Comparison of ENCODE assay signal across 25 cellular contexts in genomic region chr12:49728446-49728845, GRCh38. TPM values are rescaled to one million over a fixed set of nuclear protein-coding genes. Genes with fewer than 3 reads are reported as not detected.
DNase-seq lines count a peak whose midpoint lies in the region; ATAC-seq, FAIRE-seq and TF ChIP-seq lines count a peak whose summit lies in the region.
"Had no signal": no experiment of that assay in that cellular context is flagged by ENCODE, and none has a peak within 500 bp of the region (broad histone marks: within the 10 kb centered on the region; RNA-seq: fewer than 3 reads in every experiment).

No MANE protein-coding gene starts in this region.

- H3K79me2 ChIP-seq in K562 (ENCODE audit: control insufficient read depth, insufficient read depth, low read length) = no peaks in the 10 kb centered on the region

- H3K4me1 ChIP-seq in A549 (no peaks in the 10 kb centered on the region; the same call in 2 of the 3 replicates), IMR-90 (ENCODE audit: control insufficient read depth, insufficient read depth, low read length) (no peaks in the 10 kb centered on the region), K562 (replicated peaks in 1 of 2; ENCODE audit: control insufficient read depth in 2 of 2, insufficient read depth in 2 of 2, low read length in 2 of 2) (peaks cover 0 to 20% of the 10 kb centered on the region in 2 experiments; a peak in 3 of 5 replicates)
- H3K4me1 ChIP-seq: Caco-2 had no signal

- H3K9me1 ChIP-seq in IMR-90 (ENCODE audit: insufficient read depth, low read length) = no peaks in the 10 kb centered on the region
- no peaks in the 10 kb centered on the region for H3K9me1 ChIP-seq in K562 (ENCODE audit: control insufficient read depth, insufficient read depth, low read length)

- no peak overlapping the region for H3K14ac ChIP-seq in IMR-90 (replicated peaks; ENCODE audit: low read depth, low read length)

- CTCF ChIA-PET in A549 (lab: Yijun Ruan, JAX) = interaction anchor here (2.2 kb wide), 1 partner anchor 13 kb away, joined by 9 read pairs; the partner anchor contains the start of gene TMBIM6
- CTCF ChIA-PET in IMR-90 (lab: Yijun Ruan, JAX) = no interaction called here
- CTCF ChIA-PET in K562 (lab: Yijun Ruan, JAX; ENCODE audit: low intra/inter-chr PET ratio) = no interaction called here
- CTCF ChIA-PET in Calu3 (lab: Charles Lee) = no interaction called here

- H3K27ac Mint-ChIP-seq in Calu3 (ENCODE audit: unreplicated experiment) = no peak overlapping the region
- H3K27ac Mint-ChIP-seq: B cell; CD4-positive, alpha-beta T cell; CD8-positive, alpha-beta T cell had no signal

- no peak overlapping the region for H3K9ac ChIP-seq in IMR-90 (ENCODE audit: low read depth, low read length)
- no peak overlapping the region for H3K9ac ChIP-seq in K562 (ENCODE audit: insufficient read depth in 1 of 2, low read depth in 2 of 2, low read length in 2 of 2)
- H3K9ac ChIP-seq: BLaER1 treated with 17β-estradiol and CSF1 and Interleukin-3, amounts not matched to agents 10 nM and 100 nM had no signal

- H2AK9ac ChIP-seq in IMR-90 (replicated peaks; ENCODE audit: low read depth, low read length, poor library complexity) = no peak overlapping the region

- H3K27me3 Mint-ChIP-seq in Calu3 (ENCODE audit: unreplicated experiment) = peaks cover 9% of the 10 kb centered on the region

- no peaks in the 10 kb centered on the region for H3K9me3 Mint-ChIP-seq in Calu3 (ENCODE audit: low read depth, unreplicated experiment)
- H3K9me3 Mint-ChIP-seq: CD4-positive, alpha-beta T cell; CD8-positive, alpha-beta T cell had no signal

- no peak for TF ChIP-seq CTCF in A549 (IDR thresholded peaks at IDR 0.05)
- no peak for TF ChIP-seq CTCF in IMR-90 (conservative IDR thresholded peaks at IDR 0.05; ENCODE audit: low read depth, low read length)
- TF ChIP-seq CTCF in K562 (IDR thresholded peaks at IDR 0.05 in 2 of 3, conservative IDR thresholded peaks at IDR 0.05 in 1 of 3; ENCODE audit: insufficient read depth in 2 of 3, low read depth in 1 of 3, low read length in 3 of 3) = no peak
- TF ChIP-seq CTCF in Calu3 (IDR thresholded peaks at IDR 0.05; ENCODE audit: unreplicated experiment) = no peak

- FAIRE-seq in A549 (lab: Jason Lieb, UNC) = no peak
- no peak for FAIRE-seq in K562 (lab: Jason Lieb, UNC)
- FAIRE-seq: A204.1, G401.6, GM12891, GM19239 had no signal

- H3K4me3 ChIP-seq in A549 = no peak overlapping the region
- H3K4me3 ChIP-seq in IMR-90 (ENCODE audit: insufficient read depth, low read depth, low read length) = no peak overlapping the region
- H3K4me3 ChIP-seq in K562 = no peak overlapping the region
- H3K4me3 ChIP-seq: BLaER1 treated with 17β-estradiol and CSF1 and Interleukin-3, amounts not matched to agents 10 nM and 100 nM had no signal

- no peak overlapping the region for H2BK120ac ChIP-seq in IMR-90 (ENCODE audit: low read depth, low read length)

- no peak for TF ChIP-seq RAD21 in A549 (conservative IDR thresholded peaks at IDR 0.05 in 1 of 2, IDR thresholded peaks at IDR 0.05 in 1 of 2)
- TF ChIP-seq RAD21 in IMR-90 (IDR thresholded peaks at IDR 0.05; ENCODE audit: low read length) = no peak
- no peak for TF ChIP-seq RAD21 in K562 (CRISPR knock-in tag; conservative IDR thresholded peaks at IDR 0.05 in 1 of 2, IDR thresholded peaks at IDR 0.05 in 1 of 2)

- no peak overlapping the region for H4K91ac ChIP-seq in IMR-90 (ENCODE audit: insufficient read depth, low read depth, low read length)

- no peaks in the 10 kb centered on the region for H4K20me1 ChIP-seq in IMR-90 (ENCODE audit: insufficient read depth, low read length)
- no peaks in the 10 kb centered on the region for H4K20me1 ChIP-seq in K562 (replicated peaks; ENCODE audit: control insufficient read depth, insufficient read depth, low read length)
- H4K20me1 ChIP-seq: BLaER1 treated with 17β-estradiol and CSF1 and Interleukin-3, amounts not matched to agents 10 nM and 100 nM had no signal

- H3K18ac ChIP-seq in IMR-90 (ENCODE audit: low read depth, low read length) = no peak overlapping the region

- H2AK5ac ChIP-seq in IMR-90 (ENCODE audit: low read depth, low read length) = no peak overlapping the region

- no peaks in the 10 kb centered on the region for H3K36me3 ChIP-seq in IMR-90 (ENCODE audit: control insufficient read depth, insufficient read depth, low read length)
- no peaks in the 10 kb centered on the region for H3K36me3 ChIP-seq in K562 (ENCODE audit: control insufficient read depth, insufficient read depth, low read length)
- H3K36me3 ChIP-seq: BLaER1 treated with 17β-estradiol and CSF1 and Interleukin-3, amounts not matched to agents 10 nM and 100 nM had no signal

- intact Hi-C loops in IMR-90 (cut with micrococcal nuclease) = no loop called here
- intact Hi-C loops in K562 (cut with micrococcal nuclease) = no loop called here
- intact Hi-C loops in Calu3 (cut with micrococcal nuclease; ENCODE audit: unreplicated experiment) = no loop called here

- TF ChIP-seq POLR2A in A549 (IDR thresholded peaks at IDR 0.05; ENCODE audit: low read length) (no peak), IMR-90 (IDR thresholded peaks at IDR 0.05; ENCODE audit: low read depth, low read length) (no peak), K562 (conservative IDR thresholded peaks at IDR 0.05) (no peak)

- no peak overlapping the region for H3K23ac ChIP-seq in IMR-90 (ENCODE audit: low read depth, low read length)

- DNase-seq in A549 (ENCODE audit: low read depth in 1 of 2, low spot score in 1 of 2) = no peak
- no peak for DNase-seq in IMR-90
- no peak for DNase-seq in K562 (ENCODE audit: extremely low read depth in 1 of 4, low spot score in 3 of 4)
- no peak for DNase-seq in G401 (ENCODE audit: low spot score)
- DNase-seq in Calu3 = no peak
- DNase-seq: 8988T; AML-193; Caco-2; CD4-positive, alpha-beta T cell; CD8-positive, alpha-beta T cell; DMS 273 treated with DMSO at 0.1 percent for 48 hours; DMS153; DMS53; DMS79; DND-41; EL; GF-D8 had no signal

- dilution Hi-C loops in IMR-90 (cut with HindIII; ENCODE audit: low sequenced_read_pairs, unreplicated experiment) = no loop called here

- BruUV-seq in IMR-90 (replicated peaks; lab: Mats Ljungman, UMichigan) = no TSS peak
- BruUV-seq in K562 (replicated peaks; lab: Mats Ljungman, UMichigan) = no TSS peak
- BruUV-seq in Calu3 (replicated peaks; lab: Mats Ljungman, UMichigan) = no TSS peak

- in situ Hi-C loops in IMR-90 (cut with MboI; ENCODE audit: low sequenced_read_pairs) (no loop called here), K562 (cut with MboI) (no loop called here), G401 (cut with HindIII; ENCODE audit: low sequenced_read_pairs) (no loop called here)

- peaks cover 20% of the 10 kb centered on the region for H3K27me3 ChIP-seq in IMR-90 (ENCODE audit: control insufficient read depth, insufficient read depth, low read length)
- no peaks in the 10 kb centered on the region for H3K27me3 ChIP-seq in K562 (ENCODE audit: control insufficient read depth in 2 of 2, insufficient read depth in 2 of 2, low read length in 2 of 2)
- H3K27me3 ChIP-seq: BLaER1 treated with 17β-estradiol and CSF1 and Interleukin-3, amounts not matched to agents 10 nM and 100 nM had no signal

- no peak overlapping the region for H3K56ac ChIP-seq in IMR-90 (ENCODE audit: extremely low read depth, insufficient read depth, low read length)

- H3K27ac ChIP-seq in A549 = no peak overlapping the region
- H3K27ac ChIP-seq in IMR-90 (ENCODE audit: insufficient read depth, low read length) = no peak overlapping the region
- H3K27ac ChIP-seq in K562 (ENCODE audit: extremely low read depth, low read depth, low read length) = no peak overlapping the region
- H3K27ac ChIP-seq: BLaER1 treated with 17β-estradiol and CSF1 and Interleukin-3, amounts not matched to agents 10 nM and 100 nM; C4-2B had no signal

- H3K79me1 ChIP-seq in IMR-90 (ENCODE audit: low read depth in 1 of 2, low read length in 2 of 2) = no peaks in the 10 kb centered on the region

- H4K8ac ChIP-seq in IMR-90 (ENCODE audit: low read depth in 2 of 2, low read length in 2 of 2) = no peak overlapping the region

- no peaks in the 10 kb centered on the region for H3K36me3 Mint-ChIP-seq in Calu3 (ENCODE audit: insufficient read depth, unreplicated experiment)
- H3K36me3 Mint-ChIP-seq: CD8-positive, alpha-beta T cell had no signal

- H3K4ac ChIP-seq in IMR-90 (ENCODE audit: low read depth, low read length) = no peak overlapping the region

- H3K4me2 ChIP-seq in A549 = no peak overlapping the region
- H3K4me2 ChIP-seq in IMR-90 (ENCODE audit: low read depth, low read length) = no peak overlapping the region
- H3K4me2 ChIP-seq in K562 (ENCODE audit: insufficient read depth, low read length) = no peak overlapping the region
- H3K4me2 ChIP-seq: BLaER1 treated with 17β-estradiol and CSF1 and Interleukin-3, amounts not matched to agents 10 nM and 100 nM had no signal

- no peak overlapping the region for H2BK20ac ChIP-seq in IMR-90 (ENCODE audit: low read depth, low read length)

- TF ChIP-seq EP300 in A549 (IDR thresholded peaks at IDR 0.05) (no peak), K562 (IDR thresholded peaks at IDR 0.05; ENCODE audit: low read length) (no peak)

- H2BK15ac ChIP-seq in IMR-90 (ENCODE audit: low read depth, low read length) = no peak overlapping the region

- H3K9me3 ChIP-seq in A549 (no peaks in the 10 kb centered on the region), IMR-90 (ENCODE audit: control insufficient read depth, insufficient read depth, low read length) (no peaks in the 10 kb centered on the region), K562 (replicated peaks; ENCODE audit: control insufficient read depth, insufficient read depth, low read depth, low read length) (no peaks in the 10 kb centered on the region)
- H3K9me3 ChIP-seq: BLaER1 treated with 17β-estradiol and CSF1 and Interleukin-3, amounts not matched to agents 10 nM and 100 nM; Caco-2 had no signal

- no peak overlapping the region for H4K5ac ChIP-seq in IMR-90 (ENCODE audit: low read depth, low read length)

- ATAC-seq in A549 (no peak), IMR-90 (ENCODE audit: low read depth) (no peak), K562 (no peak), SK-N-SH treated with all-trans-retinoic acid at 6 μM for 48 hours (no peak)
- ATAC-seq: CD8-positive, alpha-beta T cell had no signal

- H2BK5ac ChIP-seq in IMR-90 (ENCODE audit: low read depth, low read length, poor library complexity, severe bottlenecking) = no peak overlapping the region

- H2AFZ ChIP-seq in IMR-90 (replicated peaks; ENCODE audit: low read length, poor library complexity) = no peak overlapping the region
- no peak overlapping the region for H2AFZ ChIP-seq in K562 (ENCODE audit: low read depth, low read length)

- H3K4me3 Mint-ChIP-seq in Calu3 (ENCODE audit: low read depth, unreplicated experiment) = no peak overlapping the region
- H3K4me3 Mint-ChIP-seq: B cell; CD4-positive, alpha-beta T cell; CD8-positive, alpha-beta T cell had no signal

- H3K4me1 Mint-ChIP-seq in Calu3 (ENCODE audit: low read depth, unreplicated experiment) = no peaks in the 10 kb centered on the region
- H3K4me1 Mint-ChIP-seq: B cell had no signal

- WGBS in A549 (ENCODE audit: missing lambda C conversion rate) = 61% methylated on average over 3 of the region's 3 CpGs
- 78% methylated on average over 1 of the region's 3 CpGs; no CpG with 5 or more reads in 1 of the 2 experiments for WGBS in IMR-90 (ENCODE audit: extremely low coverage in 2 of 2, insufficient read length in 1 of 2), 2 experiments
- 39% methylated on average over 3 of the region's 3 CpGs for WGBS in K562 (ENCODE audit: insufficient coverage, low coverage, missing lambda C conversion rate)

- POLR2A ChIA-PET in A549 (lab: Yijun Ruan, JAX) = interaction anchor here (0.7 kb wide), 1 partner anchor 13 kb away, joined by 4 read pairs; the partner anchor contains the start of gene TMBIM6
- POLR2A ChIA-PET in IMR-90 (lab: Charles Lee; ENCODE audit: unreplicated experiment) = no interaction called here
- POLR2A ChIA-PET in K562 (lab: Yijun Ruan, JAX) = no interaction called here

RNA-seq across cellular contexts. Expression of gene TMBIM6, which starts 12.9 kb away (rescaled TPM):
- polyA plus RNA-seq in A549 (2011; rRNA removed) (1,088 and 1,255 TPM in 2 replicates), A549 (2017; fragmentation: RNase III; extraction: RNeasy Plus Mini Kit Qiagen cat#74134 plus additional on column Dnase treatment) (302 to 341 TPM (median 331 TPM) in 3 replicates), IMR-90 (2012; rRNA removed) (267 and 285 TPM in 2 replicates), K562 (2011; rRNA removed) (357 and 403 TPM in 2 replicates), K562 (2014; fragmentation: Illumina TruSeq; extraction: Trizol) (325 and 352 TPM in 2 replicates), K562 (2014; fragmentation: Nextera tagmentation; extraction: Ambion mirVana) (1,000 to 10,000 TPM; 1,205 to 1,288 TPM), K562 (2014; rRNA removed) (197 and 209 TPM in 2 replicates)
- 277 and 358 TPM in 2 replicates for polyA plus RNA-seq in A549 (2012; cell fraction: cytosol; rRNA removed)
- 227 and 596 TPM in 2 replicates for polyA plus RNA-seq in A549 (2012; cell fraction: nucleus; rRNA removed)
- polyA minus RNA-seq in A549 (2011; rRNA and poly(A)+ RNA removed) = 371 and 381 TPM in 2 replicates
- total RNA-seq in IMR-90 (2012; rRNA removed) (255 and 369 TPM in 2 replicates), K562 (2014; rRNA removed) (147 and 188 TPM in 2 replicates), K562 (2014; rRNA removed; fragmentation: Illumina TruSeq; extraction: Trizol) (268 and 290 TPM in 2 replicates), K562 (2015; rRNA removed; fragmentation: Illumina TruSeq; extraction: Trizol) (247 and 254 TPM in 2 replicates), K562 (2021) (322 and 355 TPM in 2 replicates), Calu3 (2022) (600 and 613 TPM in 2 replicates)
- polyA plus RNA-seq in IMR-90 (2012; cell fraction: cytosol; rRNA removed) = 145 and 287 TPM in 2 replicates
- polyA plus RNA-seq in IMR-90 (2012; cell fraction: nucleus; rRNA removed; ENCODE audit: low replicate concordance) = 57.9 and 235 TPM in 2 replicates
- total RNA-seq in K562 (2011; cell fraction: chromatin; rRNA removed; ENCODE audit: low replicate concordance) = 401 and 445 TPM in 2 replicates
- 407 and 460 TPM in 2 replicates for total RNA-seq in K562 (2011; cell fraction: nucleolus; rRNA removed)
- total RNA-seq in K562 (2011; cell fraction: nucleoplasm; rRNA removed) = 608 and 797 TPM in 2 replicates
- 276 and 434 TPM in 2 replicates for polyA plus RNA-seq in K562 (2011; cell fraction: cytosol; rRNA removed)
- polyA plus RNA-seq in K562 (2011; cell fraction: nucleus; rRNA removed) = 186 and 273 TPM in 2 replicates
- polyA plus RNA-seq in K562 (2012) = 452 and 476 TPM in 2 replicates
- polyA minus RNA-seq in K562 (2011; rRNA and poly(A)+ RNA removed) = 220 and 237 TPM in 2 replicates
- 91.4 and 130 TPM in 2 replicates for polyA minus RNA-seq in K562 (2011; cell fraction: cytosol; rRNA and poly(A)+ RNA removed)
- 50.4 and 88.6 TPM in 2 replicates for polyA minus RNA-seq in K562 (2011; cell fraction: nucleus; rRNA and poly(A)+ RNA removed)
- 235 and 267 TPM in 2 replicates for total RNA-seq in G401 (2014; rRNA removed; shearing (Covaris generic))

RNA-seq across cellular contexts. Expression of gene FMNL3, which starts 21.2 kb away (rescaled TPM):
- polyA plus RNA-seq in A549 (2011; rRNA removed) (1.7 TPM in 2 replicates), A549 (2017; fragmentation: RNase III; extraction: RNeasy Plus Mini Kit Qiagen cat#74134 plus additional on column Dnase treatment) (1.5 to 1.7 TPM (median 1.7 TPM) in 3 replicates), IMR-90 (2012; rRNA removed) (13.2 and 16.3 TPM in 2 replicates), K562 (2011; rRNA removed) (6.9 and 7.0 TPM in 2 replicates), K562 (2014; fragmentation: Illumina TruSeq; extraction: Trizol) (6.7 and 7.7 TPM in 2 replicates), K562 (2014; fragmentation: Nextera tagmentation; extraction: Ambion mirVana) (under 1 TPM; 0.49 to 0.53 TPM), K562 (2014; rRNA removed) (5.4 and 7.4 TPM in 2 replicates)
- polyA plus RNA-seq in A549 (2012; cell fraction: cytosol; rRNA removed) = 1.3 and 1.9 TPM in 2 replicates
- polyA plus RNA-seq in A549 (2012; cell fraction: nucleus; rRNA removed) = 2.6 and 3.3 TPM in 2 replicates
- polyA minus RNA-seq in A549 (2011; rRNA and poly(A)+ RNA removed) = 5.5 and 5.9 TPM in 2 replicates
- total RNA-seq in IMR-90 (2012; rRNA removed) (34.4 and 36.4 TPM in 2 replicates), K562 (2014; rRNA removed) (8.8 and 9.5 TPM in 2 replicates), K562 (2014; rRNA removed; fragmentation: Illumina TruSeq; extraction: Trizol) (6.8 and 7.9 TPM in 2 replicates), K562 (2015; rRNA removed; fragmentation: Illumina TruSeq; extraction: Trizol) (6.4 and 7.1 TPM in 2 replicates), K562 (2021) (11.1 and 14.4 TPM in 2 replicates), Calu3 (2022) (4.4 TPM in 2 replicates)
- polyA plus RNA-seq in IMR-90 (2012; cell fraction: cytosol; rRNA removed) = 7.6 TPM in 2 replicates
- polyA plus RNA-seq in IMR-90 (2012; cell fraction: nucleus; rRNA removed; ENCODE audit: low replicate concordance) = 23.2 and 32.5 TPM in 2 replicates
- total RNA-seq in K562 (2011; cell fraction: chromatin; rRNA removed; ENCODE audit: low replicate concordance) = 38.8 and 46.8 TPM in 2 replicates
- total RNA-seq in K562 (2011; cell fraction: nucleolus; rRNA removed) = 17.4 and 19.8 TPM in 2 replicates
- 20.3 and 21.7 TPM in 2 replicates for total RNA-seq in K562 (2011; cell fraction: nucleoplasm; rRNA removed)
- polyA plus RNA-seq in K562 (2011; cell fraction: cytosol; rRNA removed) = 5.4 and 7.5 TPM in 2 replicates
- polyA plus RNA-seq in K562 (2011; cell fraction: nucleus; rRNA removed) = 22.2 and 25.7 TPM in 2 replicates
- 8.6 and 13.4 TPM in 2 replicates for polyA plus RNA-seq in K562 (2012)
- 17.9 and 21.0 TPM in 2 replicates for polyA minus RNA-seq in K562 (2011; rRNA and poly(A)+ RNA removed)
- polyA minus RNA-seq in K562 (2011; cell fraction: cytosol; rRNA and poly(A)+ RNA removed) = 8.6 and 11.9 TPM in 2 replicates
- 8.9 and 16.9 TPM in 2 replicates for polyA minus RNA-seq in K562 (2011; cell fraction: nucleus; rRNA and poly(A)+ RNA removed)
- 9.8 and 12.1 TPM in 2 replicates for total RNA-seq in G401 (2014; rRNA removed; shearing (Covaris generic))

Comparison
In these comparisons a context has a peak if more than half of its experiments do, and no peak if none do; other contexts are left out.
1. Of the 35 proteins assayed by ChIP-seq in both K562 and A549: peak only in K562: none; only in A549: none; in both: CEBPB; in neither: 34.